ENCODE assay signal across 23 cellular contexts in the genomic region with DNA sequence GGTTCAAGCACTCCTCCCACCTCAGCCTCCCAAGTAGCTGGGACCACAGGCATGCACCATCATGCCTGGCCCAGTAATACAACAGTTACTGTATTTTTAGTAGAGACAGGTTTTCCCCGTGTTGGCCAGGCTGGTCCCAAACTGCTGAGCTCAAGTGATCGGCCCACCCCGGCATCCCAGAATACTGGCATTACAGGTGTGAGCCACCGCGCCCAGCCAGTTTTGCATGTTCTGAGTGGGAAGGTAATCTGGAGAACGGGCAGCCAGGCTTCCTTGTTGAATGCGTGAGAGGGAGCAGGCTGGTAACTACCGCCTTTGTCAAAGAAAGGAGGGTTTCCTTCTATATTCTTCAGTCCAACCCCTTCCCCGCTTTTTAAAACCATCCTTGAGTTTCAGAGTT.
"Had no signal": no experiment of that assay in that cellular context is flagged by ENCODE, and none has a peak within 500 bp of the region (broad histone marks: within the 10 kb centered on the region; RNA-seq: fewer than 3 reads in every experiment).

No MANE protein-coding gene starts in this region.

- H3K27ac Mint-ChIP-seq: activated naive CD4-positive, alpha-beta T cell treated with anti-CD3 and anti-CD28 coated beads, Interleukin-2, amount 10 ng/mL, durations not matched to agents 7 days and 5 days; activated naive CD8-positive, alpha-beta T cell treated with anti-CD3 and anti-CD28 coated beads, Interleukin-2, amount 50 U/mL, for 24 hours; natural killer cell treated with Interleukin-12 subunit alpha and Interleukin-12 subunit beta and Interleukin-15 and Interleukin-18, amount 100 ng/mL, for 72 hours had no signal

- H3K27me3 Mint-ChIP-seq: activated CD4-positive, alpha-beta T cell treated with anti-CD3 and anti-CD28 coated beads, Interleukin-2, amount 10 ng/mL, durations not matched to agents 7 days and 5 days; activated naive CD4-positive, alpha-beta T cell treated with anti-CD3 and anti-CD28 coated beads, Interleukin-2, amount 10 ng/mL, durations not matched to agents 7 days and 5 days; activated naive CD8-positive, alpha-beta T cell treated with anti-CD3 and anti-CD28 coated beads, Interleukin-2, amount 50 U/mL, for 24 hours; brain; natural killer cell treated with Interleukin-12 subunit alpha and Interleukin-12 subunit beta and Interleukin-15 and Interleukin-18, amount 100 ng/mL, for 72 hours had no signal

- H3K27ac ChIP-seq: tibial nerve, vagina had no signal

- H3K4me3 Mint-ChIP-seq: activated CD4-positive, alpha-beta T cell treated with anti-CD3 and anti-CD28 coated beads, Interleukin-2, amount 10 ng/mL, durations not matched to agents 7 days and 5 days; activated naive CD4-positive, alpha-beta T cell treated with anti-CD3 and anti-CD28 coated beads, Interleukin-2, amount 10 ng/mL, durations not matched to agents 7 days and 5 days; activated naive CD8-positive, alpha-beta T cell treated with anti-CD3 and anti-CD28 coated beads, Interleukin-2, amount 50 U/mL, for 24 hours; activated T-cell treated with anti-CD3 and anti-CD28 coated beads, Interleukin-2, amount 50 U/mL, for 4 hours; natural killer cell treated with Interleukin-12 subunit alpha and Interleukin-12 subunit beta and Interleukin-15 and Interleukin-18, amount 100 ng/mL, for 72 hours had no signal

- H3K9me3 Mint-ChIP-seq: activated CD4-positive, alpha-beta T cell treated with anti-CD3 and anti-CD28 coated beads, Interleukin-2, amount 10 ng/mL, durations not matched to agents 7 days and 5 days; activated naive CD4-positive, alpha-beta T cell treated with anti-CD3 and anti-CD28 coated beads, Interleukin-2, amount 10 ng/mL, durations not matched to agents 7 days and 5 days; activated naive CD8-positive, alpha-beta T cell treated with anti-CD3 and anti-CD28 coated beads, Interleukin-2, amount 50 U/mL, for 24 hours; activated T-cell treated with anti-CD3 and anti-CD28 coated beads, Interleukin-2, amount 50 U/mL, for 4 hours; natural killer cell treated with Interleukin-12 subunit alpha and Interleukin-12 subunit beta and Interleukin-15 and Interleukin-18, amount 100 ng/mL, for 72 hours had no signal

- H3K36me3 ChIP-seq: vagina had no signal

- ATAC-seq: activated CD4-positive, CD25-positive, alpha-beta regulatory T cell treated with anti-CD3 and anti-CD28 coated beads, Interleukin-2, amount 50 U/mL, for 24 hours; activated naive CD8-positive, alpha-beta T cell treated with anti-CD3 and anti-CD28 coated beads, Interleukin-2, amount 50 U/mL, for 24 hours; activated T-cell treated with anti-CD3 and anti-CD28 coated beads, Interleukin-2, amount 50 U/mL, for 4 hours; natural killer cell treated with Interleukin-12 subunit alpha and Interleukin-12 subunit beta and Interleukin-15 and Interleukin-18, amount 100 ng/mL, for 72 hours had no signal

- H3K9me3 ChIP-seq: tibial nerve, vagina had no signal

- DNase-seq: activated CD4-positive, alpha-beta T cell treated with anti-CD3 and anti-CD28 coated beads, Interleukin-2, amount 10 ng/mL, durations not matched to agents 7 days and 5 days; activated CD8-positive, alpha-beta memory T cell treated with anti-CD3 and anti-CD28 coated beads, Interleukin-2, amount 50 U/mL, for 4 hours; activated effector memory CD4-positive, alpha-beta T cell treated with Interleukin-2 at 50 U/mL for 16 hours; activated naive CD4-positive, alpha-beta T cell treated with anti-CD3 and anti-CD28 coated beads, Interleukin-2, amount 10 ng/mL, durations not matched to agents 7 days and 5 days; activated naive CD8-positive, alpha-beta T cell treated with anti-CD3 and anti-CD28 coated beads, Interleukin-2, amount 50 U/mL, for 24 hours; activated T-cell treated with anti-CD3 and anti-CD28 coated beads, Interleukin-2, amount 50 U/mL, for 4 hours; anterior cingulate cortex; central memory CD4-positive, alpha-beta T cell; cortex of kidney; nucleus accumbens; posterior cingulate gyrus; stimulated activated CD4-positive, alpha-beta T cell treated with anti-CD3 and anti-CD28 coated beads, Interleukin-12 subunit alpha, Interleukin-12 subunit beta, amount 100 ng/mL, for 4 hours; stimulated activated CD4-positive, alpha-beta T cell treated with anti-CD3 and anti-CD28 coated beads, Interleukin-1b, Interleukin-23, amount 100 ng/mL, for 48 hours; stimulated activated CD8-positive, alpha-beta memory T cell treated with anti-CD3 and anti-CD28 coated beads, Interleukin-4, amount 100 ng/mL, for 48 hours; stimulated activated naive CD4-positive, alpha-beta T cell treated with Interleukin-2 at 50 U/mL for 16 hours; substantia nigra; T-helper 1 cell; T1000 had no signal

- H3K36me3 Mint-ChIP-seq: natural killer cell treated with Interleukin-12 subunit alpha and Interleukin-12 subunit beta and Interleukin-15 and Interleukin-18, amount 100 ng/mL, for 72 hours had no signal

- H3K4me3 ChIP-seq: tibial nerve, vagina had no signal

- H3K27me3 ChIP-seq: tibial nerve, vagina had no signal

- H3K4me1 ChIP-seq: tibial nerve had no signal
